10 cellular contexts compared by ENCODE assay signal in genomic region chr20:46939031-46939430, GRCh38. TPM values are rescaled to one million over a fixed set of nuclear protein-coding genes. Genes with fewer than 3 reads are reported as not detected.
DNase-seq lines count a peak whose midpoint lies in the region; ATAC-seq and TF ChIP-seq lines count a peak whose summit lies in the region.
"Had no signal": no experiment of that assay in that cellular context is flagged by ENCODE, and none has a peak within 500 bp of the region (broad histone marks: within the 10 kb centered on the region; RNA-seq: fewer than 3 reads in every experiment).

No MANE protein-coding gene starts in this region.

- H3K4me1 ChIP-seq in osteoblast (ENCODE audit: insufficient read depth, low read length) = no peaks in the 10 kb centered on the region
- H3K4me1 ChIP-seq in gastroesophageal sphincter = peaks cover 0 to 4% (median 0%) of the 10 kb centered on the region in 3 donors
- H3K4me1 ChIP-seq: lower lobe of right lung had no signal

- H3K27me3 ChIP-seq in osteoblast (ENCODE audit: insufficient read depth, low read length) (no peaks in the 10 kb centered on the region), gastroesophageal sphincter (peaks cover 13% of the 10 kb centered on the region)

- H3K9me3 ChIP-seq in osteoblast (ENCODE audit: low read depth, low read length) = no peaks in the 10 kb centered on the region
- no peaks in the 10 kb centered on the region for H3K9me3 ChIP-seq in gastroesophageal sphincter
- H3K9me3 ChIP-seq: lower lobe of right lung had no signal

- no peaks in the 10 kb centered on the region for H3K36me3 ChIP-seq in osteoblast (ENCODE audit: insufficient read depth, low read length)
- no peaks in the 10 kb centered on the region for H3K36me3 ChIP-seq in gastroesophageal sphincter
- H3K36me3 ChIP-seq: lower lobe of right lung had no signal

- H3K27ac ChIP-seq in osteoblast (ENCODE audit: low read depth, low read length) = no peak overlapping the region
- no peak overlapping the region for H3K27ac ChIP-seq in gastroesophageal sphincter
- H3K27ac ChIP-seq: lower lobe of right lung had no signal

- no peak overlapping the region for H3K27ac Mint-ChIP-seq in chondrocyte (ENCODE audit: unreplicated experiment)
- H3K27ac Mint-ChIP-seq: activated T-cell treated with anti-CD3 and anti-CD28 coated beads, Interleukin-2, amount 50 U/mL, for 24 hours had no signal

- H3K9me3 Mint-ChIP-seq in chondrocyte (ENCODE audit: low read depth) = no peaks in the 10 kb centered on the region
- H3K9me3 Mint-ChIP-seq: activated T-cell treated with anti-CD3 and anti-CD28 coated beads, Interleukin-2, amount 50 U/mL, for 24 hours had no signal

- ATAC-seq in gastroesophageal sphincter = no peak
- no peak for ATAC-seq in GM19351 (IDR thresholded peaks at IDR 0.05; ENCODE audit: unreplicated experiment)
- ATAC-seq: lower lobe of right lung had no signal

- TF ChIP-seq EP300 in gastroesophageal sphincter (IDR thresholded peaks at IDR 0.05) = no peak

- no peaks in the 10 kb centered on the region for H4K20me1 ChIP-seq in osteoblast (ENCODE audit: insufficient read depth, low read length)

- peak; percentile 57 for TF ChIP-seq CTCF in chondrocyte (IDR thresholded peaks at IDR 0.05)
- TF ChIP-seq CTCF in osteoblast (IDR thresholded peaks at IDR 0.05; ENCODE audit: extremely low read depth, low read depth, low read length) = peak; percentile 39
- no peak for TF ChIP-seq CTCF in gastroesophageal sphincter (IDR thresholded peaks at IDR 0.05)

- H3K4me1 Mint-ChIP-seq in chondrocyte (ENCODE audit: low read depth) = peaks cover 3% of the 10 kb centered on the region

- no peaks in the 10 kb centered on the region for H3K79me2 ChIP-seq in osteoblast (ENCODE audit: insufficient read depth, low read length)

- H3K4me3 Mint-ChIP-seq in chondrocyte (ENCODE audit: unreplicated experiment) = no peak overlapping the region
- H3K4me3 Mint-ChIP-seq: activated T-cell treated with anti-CD3 and anti-CD28 coated beads, Interleukin-2, amount 50 U/mL, for 24 hours had no signal

- no peaks in the 10 kb centered on the region for H3K36me3 Mint-ChIP-seq in chondrocyte (ENCODE audit: low read depth)

- H3K4me3 ChIP-seq in osteoblast (ENCODE audit: insufficient read depth, low read length) (no peak overlapping the region), gastroesophageal sphincter (no peak overlapping the region)
- H3K4me3 ChIP-seq: lower lobe of right lung had no signal

- DNase-seq in NCI-H2227 (lab: John Stamatoyannopoulos, UW; ENCODE audit: unreplicated experiment) (peak; percentile 8), NCI-H2227 treated with DMSO at 0.1 percent for 48 hours (lab: John Stamatoyannopoulos, UW) (no peak), MV-4-11 (lab: John Stamatoyannopoulos, UW) (peak; percentile 51), chondrocyte (ENCODE audit: low spot score) (no peak), osteoblast (ENCODE audit: insufficient read length, low spot score, missing footprints) (peak; percentile 73), cerebellar nuclear complex (lab: John Stamatoyannopoulos, UW) (no peak)
- DNase-seq: activated T-cell treated with anti-CD3 and anti-CD28 coated beads, Interleukin-2, amount 50 U/mL, for 24 hours; lower lobe of right lung had no signal

- H3K4me2 ChIP-seq in osteoblast (ENCODE audit: insufficient read depth, low read length) = no peak overlapping the region

- no peak overlapping the region for H2AFZ ChIP-seq in osteoblast (ENCODE audit: low read length)

- 100% methylated on average over 2 of the region's 2 CpGs; no CpG with 5 or more reads in 1 of the 2 donors for WGBS in gastroesophageal sphincter (ENCODE audit: low coverage in 1 of 2), 2 donors

- H3K27me3 Mint-ChIP-seq in chondrocyte (ENCODE audit: low read depth) = peaks cover 45% of the 10 kb centered on the region

- TF ChIP-seq POLR2A in gastroesophageal sphincter (IDR thresholded peaks at IDR 0.05) = no peak

RNA-seq across cellular contexts. Expression of gene EYA2, which starts 44.4 kb away (rescaled TPM):
- total RNA-seq in chondrocyte (0.23 to 0.32 TPM in 2 of 3 replicates, not detected in the other), osteoblast (17.7 and 19.2 TPM in 2 replicates), gastroesophageal sphincter (1 to 10 TPM in 2 of 4 donors, under 1 TPM in 2; 0.47 to 4.1 (median 2.2) TPM)

Comparison
In these comparisons a context has a peak if more than half of its experiments do, and no peak if none do; other contexts are left out.
1. DNase-seq: peak in NCI-H2227 (single experiment), MV-4-11 (single experiment) and osteoblast (single experiment); none in NCI-H2227 treated with DMSO at 0.1 percent for 48 hours (single experiment), chondrocyte (single experiment) and cerebellar nuclear complex (0 of 2).
2. CTCF ChIP-seq: peak in chondrocyte (single experiment) and osteoblast (single experiment); none in gastroesophageal sphincter (0 of 4).